Comparison of ENCODE assay signal across 13 cellular contexts in genomic region chr15:100722551-100723322, GRCh38.
DNase-seq lines count a peak whose midpoint lies in the region; ATAC-seq and TF ChIP-seq lines count a peak whose summit lies in the region.
"Had no signal": no experiment of that assay in that cellular context is flagged by ENCODE, and none has a peak within 500 bp of the region (broad histone marks: within the 10 kb centered on the region; RNA-seq: fewer than 3 reads in every experiment).

No MANE protein-coding gene starts in this region.

- H3K36me3 Mint-ChIP-seq in Calu3 (ENCODE audit: insufficient read depth, unreplicated experiment) (peaks cover 52% of the 10 kb centered on the region), progenitor cell of endocrine pancreas (ENCODE audit: insufficient read depth) (no peaks in the 10 kb centered on the region)
- H3K36me3 Mint-ChIP-seq: activated naive CD8-positive, alpha-beta T cell treated with anti-CD3 and anti-CD28 coated beads, Interleukin-2, amount 10 ng/mL, durations not matched to agents 7 days and 5 days; CD8-positive, alpha-beta T cell had no signal

- H3K27me3 Mint-ChIP-seq in Calu3 (ENCODE audit: unreplicated experiment) (no peaks in the 10 kb centered on the region), progenitor cell of endocrine pancreas (peaks cover 30% of the 10 kb centered on the region)

- peaks cover 6% of the 10 kb centered on the region for H3K9me3 Mint-ChIP-seq in Calu3 (ENCODE audit: low read depth, unreplicated experiment)
- H3K9me3 Mint-ChIP-seq in progenitor cell of endocrine pancreas (ENCODE audit: low read depth): no peaks in the 10 kb centered on the region
- H3K9me3 Mint-ChIP-seq: activated naive CD8-positive, alpha-beta T cell treated with anti-CD3 and anti-CD28 coated beads, Interleukin-2, amount 10 ng/mL, durations not matched to agents 7 days and 5 days; CD8-positive, alpha-beta T cell had no signal

- peak overlapping the region; percentile 60 for H3K4me3 ChIP-seq in adipocyte (ENCODE audit: low read length)
- no peak overlapping the region for H3K4me3 ChIP-seq in left lung
- no peak overlapping the region for H3K4me3 ChIP-seq in smooth muscle cell

- H3K9ac ChIP-seq in adipocyte (ENCODE audit: low read length) (peak overlapping the region; percentile 79), smooth muscle cell (ENCODE audit: low read depth) (peak overlapping the region; percentile 96)

- CTCF ChIA-PET in Calu3 (lab: Charles Lee): interaction anchor here (1.1 to 2.0 kb wide), 4 partner anchors 9 to 195 kb away, joined by 3 to 7 read pairs (median 4); no protein-coding TSS in a partner anchor

- H3F3A ChIP-seq in smooth muscle cell (ENCODE audit: low read depth): peaks cover 3% of the 10 kb centered on the region

- peak overlapping the region; percentile 79 for H3K4me2 ChIP-seq in smooth muscle cell

- H3K27ac Mint-ChIP-seq in Calu3 (ENCODE audit: unreplicated experiment): peak overlapping the region; percentile 97
- no peak overlapping the region for H3K27ac Mint-ChIP-seq in progenitor cell of endocrine pancreas
- H3K27ac Mint-ChIP-seq: activated naive CD8-positive, alpha-beta T cell treated with anti-CD3 and anti-CD28 coated beads, Interleukin-2, amount 10 ng/mL, durations not matched to agents 7 days and 5 days; CD8-positive, alpha-beta T cell had no signal

- peaks cover 78% of the 10 kb centered on the region for H3K4me1 Mint-ChIP-seq in Calu3 (ENCODE audit: low read depth, unreplicated experiment)
- peaks cover 24% of the 10 kb centered on the region for H3K4me1 Mint-ChIP-seq in progenitor cell of endocrine pancreas (ENCODE audit: low read depth)
- H3K4me1 Mint-ChIP-seq: activated naive CD8-positive, alpha-beta T cell treated with anti-CD3 and anti-CD28 coated beads, Interleukin-2, amount 10 ng/mL, durations not matched to agents 7 days and 5 days had no signal

- BruUV-seq in Calu3 (replicated peaks; lab: Mats Ljungman, UMichigan): TSS peak; percentile 56

- H3K36me3 ChIP-seq in adipocyte (ENCODE audit: control insufficient read depth, insufficient read depth, low read length, severe bottlenecking) (no peaks in the 10 kb centered on the region), left lung (no peaks in the 10 kb centered on the region), smooth muscle cell (ENCODE audit: low read depth) (no peaks in the 10 kb centered on the region)

- ATAC-seq in left lung (no peak), GM18867 (IDR thresholded peaks at IDR 0.05; ENCODE audit: unreplicated experiment) (no peak)
- ATAC-seq: CD8-positive, alpha-beta T cell had no signal

- H3K4me3 Mint-ChIP-seq in Calu3 (ENCODE audit: low read depth, unreplicated experiment) (peak overlapping the region; percentile 48), progenitor cell of endocrine pancreas (ENCODE audit: low read depth) (no peak overlapping the region)
- H3K4me3 Mint-ChIP-seq: activated naive CD8-positive, alpha-beta T cell treated with anti-CD3 and anti-CD28 coated beads, Interleukin-2, amount 10 ng/mL, durations not matched to agents 7 days and 5 days; CD8-positive, alpha-beta T cell had no signal

- H3K27ac ChIP-seq in left lung (peak overlapping the region; percentile 76 to 87), smooth muscle cell (ENCODE audit: low read depth) (peak overlapping the region; percentile 100)

- H3K4me1 ChIP-seq in adipocyte (ENCODE audit: control insufficient read depth, insufficient read depth, low read length) (peaks cover 58% of the 10 kb centered on the region), left lung (peaks cover 10 to 17% of the 10 kb centered on the region in 2 donors), smooth muscle cell (ENCODE audit: low read depth) (no peaks in the 10 kb centered on the region)

- H3K27me3 ChIP-seq in adipocyte (replicated peaks; ENCODE audit: control insufficient read depth, insufficient read depth, low read length) (no peaks in the 10 kb centered on the region), left lung (no peaks in the 10 kb centered on the region), smooth muscle cell (ENCODE audit: low read depth) (no peaks in the 10 kb centered on the region)

- DNase-seq in Calu3 (no peak), adipocyte (ENCODE audit: low read depth) (no peak), left lung (no peak), smooth muscle cell (lab: John Stamatoyannopoulos, UW; ENCODE audit: unreplicated experiment) (no peak), progenitor cell of endocrine pancreas (ENCODE audit: low spot score, unreplicated experiment) (no peak), SHP77 (lab: John Stamatoyannopoulos, UW) (no peak), NCI-H526 (lab: John Stamatoyannopoulos, UW) (no peak)
- DNase-seq: activated naive CD8-positive, alpha-beta T cell treated with anti-CD3 and anti-CD28 coated beads, Interleukin-2, amount 10 ng/mL, durations not matched to agents 7 days and 5 days; CD8-positive, alpha-beta T cell; NCI-H1436; NCI-H524; stimulated activated CD8-positive, alpha-beta memory T cell treated with anti-CD3 and anti-CD28 coated beads, Interleukin-4, amount 100 ng/mL, for 48 hours had no signal

- no peaks in the 10 kb centered on the region for H3K9me3 ChIP-seq in adipocyte (ENCODE audit: control insufficient read depth, low read length)
- H3K9me3 ChIP-seq in left lung: no peaks in the 10 kb centered on the region
- no peaks in the 10 kb centered on the region for H3K9me3 ChIP-seq in smooth muscle cell (replicated peaks; ENCODE audit: low read depth)

- H3K79me2 ChIP-seq in smooth muscle cell (ENCODE audit: low read depth): no peaks in the 10 kb centered on the region

- H2AFZ ChIP-seq in smooth muscle cell (ENCODE audit: low read depth): no peak overlapping the region

- 65% methylated on average over 3 of the region's 3 CpGs for WGBS in smooth muscle cell (ENCODE audit: low lambda C conversion rate)

- intact Hi-C loops in Calu3 (cut with micrococcal nuclease; ENCODE audit: unreplicated experiment): loop anchor here (1.0 to 5.0 kb wide), 5 partner anchors 9 to 285 kb away; no protein-coding TSS in a partner anchor
- intact Hi-C loops in left lung (cut with DNase I): no loop called here

- H4K20me1 ChIP-seq in smooth muscle cell (ENCODE audit: low read depth): no peaks in the 10 kb centered on the region

- TF ChIP-seq CTCF in Calu3 (IDR thresholded peaks at IDR 0.05; ENCODE audit: unreplicated experiment): no peak
- no peak for TF ChIP-seq CTCF in left lung (IDR thresholded peaks at IDR 0.05)
- no peak for TF ChIP-seq CTCF in smooth muscle cell (IDR thresholded peaks at IDR 0.05; ENCODE audit: borderline replicate concordance, insufficient read depth, poor library complexity, severe bottlenecking)
- TF ChIP-seq CTCF in progenitor cell of endocrine pancreas (IDR thresholded peaks at IDR 0.05; ENCODE audit: unreplicated experiment): no peak
